Comparison of ENCODE assay signal across 1 cellular context in the genomic region with DNA sequence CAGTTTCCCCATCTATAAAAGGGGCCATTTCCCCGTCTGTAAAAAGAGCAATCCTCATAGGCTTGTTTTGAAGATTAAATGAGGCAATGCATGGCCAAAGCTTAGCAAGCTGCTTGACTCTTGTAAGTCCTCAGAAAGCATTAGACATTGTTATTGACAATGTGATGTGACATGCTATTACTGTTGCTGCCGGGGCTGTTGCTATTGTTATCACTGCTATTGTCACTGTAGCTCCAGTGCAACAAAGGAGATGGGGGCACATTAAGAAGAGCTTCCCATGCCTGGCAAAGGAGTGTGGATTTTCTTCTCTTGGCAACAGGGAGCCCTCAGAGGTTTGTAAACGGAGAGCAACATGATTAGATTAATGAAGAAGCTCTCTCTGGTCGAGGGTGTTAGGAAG.
TF ChIP-seq lines count a peak whose summit lies in the region.

No MANE protein-coding gene starts in this region.

TF ChIP-seq in WTC11, 78 proteins besides CTCF, POLR2A, EP300 and RAD21 (continued from another document):
- TF ChIP-seq, protein P1, sequence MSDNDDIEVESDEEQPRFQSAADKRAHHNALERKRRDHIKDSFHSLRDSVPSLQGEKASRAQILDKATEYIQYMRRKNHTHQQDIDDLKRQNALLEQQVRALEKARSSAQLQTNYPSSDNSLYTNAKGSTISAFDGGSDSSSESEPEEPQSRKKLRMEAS (CRISPR knock-in tag; IDR thresholded peaks at IDR 0.05) = no peak
- TF ChIP-seq ZNF232 (CRISPR knock-in tag; IDR thresholded peaks at IDR 0.05) = no peak
- TF ChIP-seq, protein P2, sequence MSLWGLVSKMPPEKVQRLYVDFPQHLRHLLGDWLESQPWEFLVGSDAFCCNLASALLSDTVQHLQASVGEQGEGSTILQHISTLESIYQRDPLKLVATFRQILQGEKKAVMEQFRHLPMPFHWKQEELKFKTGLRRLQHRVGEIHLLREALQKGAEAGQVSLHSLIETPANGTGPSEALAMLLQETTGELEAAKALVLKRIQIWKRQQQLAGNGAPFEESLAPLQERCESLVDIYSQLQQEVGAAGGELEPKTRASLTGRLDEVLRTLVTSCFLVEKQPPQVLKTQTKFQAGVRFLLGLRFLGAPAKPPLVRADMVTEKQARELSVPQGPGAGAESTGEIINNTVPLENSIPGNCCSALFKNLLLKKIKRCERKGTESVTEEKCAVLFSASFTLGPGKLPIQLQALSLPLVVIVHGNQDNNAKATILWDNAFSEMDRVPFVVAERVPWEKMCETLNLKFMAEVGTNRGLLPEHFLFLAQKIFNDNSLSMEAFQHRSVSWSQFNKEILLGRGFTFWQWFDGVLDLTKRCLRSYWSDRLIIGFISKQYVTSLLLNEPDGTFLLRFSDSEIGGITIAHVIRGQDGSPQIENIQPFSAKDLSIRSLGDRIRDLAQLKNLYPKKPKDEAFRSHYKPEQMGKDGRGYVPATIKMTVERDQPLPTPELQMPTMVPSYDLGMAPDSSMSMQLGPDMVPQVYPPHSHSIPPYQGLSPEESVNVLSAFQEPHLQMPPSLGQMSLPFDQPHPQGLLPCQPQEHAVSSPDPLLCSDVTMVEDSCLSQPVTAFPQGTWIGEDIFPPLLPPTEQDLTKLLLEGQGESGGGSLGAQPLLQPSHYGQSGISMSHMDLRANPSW (CRISPR knock-in tag; conservative IDR thresholded peaks at IDR 0.05; ENCODE audit: low read depth) = no peak
- no peak for TF ChIP-seq NR3C1 (CRISPR knock-in tag; conservative IDR thresholded peaks at IDR 0.05; ENCODE audit: low read depth)
